Comparison of ENCODE assay signal across 9 cellular contexts in the genomic region with DNA sequence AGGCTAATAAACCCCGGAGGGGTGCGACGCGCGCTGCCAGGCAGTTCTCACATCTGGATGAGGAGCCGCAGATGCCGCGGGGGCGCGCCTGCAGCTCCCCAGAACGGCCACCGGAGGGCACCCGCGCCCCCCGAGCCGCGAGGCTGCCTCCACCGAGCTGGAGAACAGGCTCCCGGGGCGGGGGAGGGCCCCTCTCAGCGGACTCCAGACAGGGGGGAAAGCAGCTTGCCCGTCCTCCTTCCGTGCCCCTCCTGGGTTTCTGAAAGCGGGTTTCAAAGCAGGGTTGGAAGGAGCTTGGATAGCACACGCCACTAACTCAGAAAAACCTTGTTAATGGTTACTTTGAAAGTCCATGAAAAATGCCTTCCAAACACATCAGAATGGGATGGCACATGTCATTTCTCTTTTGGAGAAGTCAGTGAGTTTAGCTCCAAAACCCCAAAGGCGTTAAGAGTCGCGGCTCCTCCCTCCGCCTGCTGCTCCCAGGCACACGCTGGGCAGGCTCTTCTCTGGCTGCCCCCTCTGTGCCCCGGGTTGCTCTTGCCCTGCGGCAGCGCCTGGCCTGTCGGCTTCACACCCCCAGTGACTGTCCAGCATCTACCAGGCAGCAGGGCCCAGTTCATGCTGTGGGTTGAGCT.
A peak's percentile ranks its signal among the peaks of the same experiment; 100 is the strongest.
DNase-seq lines count a peak whose midpoint lies in the region; ATAC-seq and TF ChIP-seq lines count a peak whose summit lies in the region.
"Had no signal": no experiment of that assay in that cellular context is flagged by ENCODE, and none has a peak within 500 bp of the region (broad histone marks: within the 10 kb centered on the region; RNA-seq: fewer than 3 reads in every experiment).

No MANE protein-coding gene starts in this region.

- no peak for TF ChIP-seq POLR2A in NB4 (IDR thresholded peaks at IDR 0.05; ENCODE audit: extremely low read depth, insufficient read length)

- H3K9ac ChIP-seq in iPS-20b (ENCODE audit: low read depth, low read length) = no peak overlapping the region

- H3K9me3 ChIP-seq in HAP-1 (no peaks in the 10 kb centered on the region), iPS-20b (ENCODE audit: insufficient read depth, low read depth, low read length) (no peaks in the 10 kb centered on the region)

- H3K27me3 ChIP-seq in HAP-1 (ENCODE audit: low read depth) (no peaks in the 10 kb centered on the region), iPS-20b (ENCODE audit: insufficient read depth, low read length) (peaks cover 28% of the 10 kb centered on the region)

- H3K4me3 ChIP-seq in HAP-1 (no peak overlapping the region), NB4 (ENCODE audit: low read depth, low read length) (no peak overlapping the region), iPS-20b (ENCODE audit: low read length) (peak overlapping the region; percentile 17; the same call in 1 of the 2 replicates)

- peak; percentile 88 for TF ChIP-seq CTCF in NB4 (IDR thresholded peaks at IDR 0.05; ENCODE audit: low read depth, low read length)

- H3K4me1 ChIP-seq in HAP-1 = no peaks in the 10 kb centered on the region
- peaks cover 6% of the 10 kb centered on the region; the same call in 1 of the 2 replicates for H3K4me1 ChIP-seq in iPS-20b (ENCODE audit: insufficient read depth, low read length)

- in situ Hi-C loops in HAP-1 (cut with MboI; ENCODE audit: low sequenced_read_pairs) = no loop called here

- intact Hi-C loops in Right ventricle myocardium inferior (cut with DNase I) = no loop called here
- intact Hi-C loops in cardiac septum (cut with DNase I) = no loop called here

- H3K36me3 ChIP-seq in HAP-1 (replicated peaks) (no peaks in the 10 kb centered on the region), iPS-20b (ENCODE audit: insufficient read depth, low read depth, low read length) (no peaks in the 10 kb centered on the region)

- peak; percentile 66 for ATAC-seq in Right ventricle myocardium inferior

- no peak overlapping the region for H3K27ac ChIP-seq in iPS-20b (ENCODE audit: low read length)

- DNase-seq in Right ventricle myocardium inferior (ENCODE audit: missing footprints) (no peak), cardiac septum (ENCODE audit: low spot score) (no peak), HAP-1 (ENCODE audit: low spot score in 2 of 2) (peak; percentile 23 to 63), NB4 (ENCODE audit: low read depth) (peak; percentile 63), amygdala (lab: John Stamatoyannopoulos, UW) (peak in 38 of 56 donors; percentile 29 to 79 (median 52)), NCI-H2171 (lab: John Stamatoyannopoulos, UW) (no peak)
- peak; percentile 30 to 37 for DNase-seq in stimulated activated CD4-positive, alpha-beta T cell treated with anti-CD3 and anti-CD28 coated beads, Interleukin-2, amount 100 ng/mL, for 48 hours
- DNase-seq: naive B cell had no signal

Comparison
In these comparisons a context has a peak if more than half of its experiments do, and no peak if none do; other contexts are left out.
1. DNase-seq: peak in HAP-1 (2 of 2), NB4 (single experiment), amygdala (38 of 56) and stimulated activated CD4-positive, alpha-beta T cell treated with anti-CD3 and anti-CD28 coated beads, Interleukin-2, amount 100 ng/mL, for 48 hours (2 of 2); none in Right ventricle myocardium inferior (single experiment), cardiac septum (single experiment) and NCI-H2171 (single experiment).